In the genomic region with DNA sequence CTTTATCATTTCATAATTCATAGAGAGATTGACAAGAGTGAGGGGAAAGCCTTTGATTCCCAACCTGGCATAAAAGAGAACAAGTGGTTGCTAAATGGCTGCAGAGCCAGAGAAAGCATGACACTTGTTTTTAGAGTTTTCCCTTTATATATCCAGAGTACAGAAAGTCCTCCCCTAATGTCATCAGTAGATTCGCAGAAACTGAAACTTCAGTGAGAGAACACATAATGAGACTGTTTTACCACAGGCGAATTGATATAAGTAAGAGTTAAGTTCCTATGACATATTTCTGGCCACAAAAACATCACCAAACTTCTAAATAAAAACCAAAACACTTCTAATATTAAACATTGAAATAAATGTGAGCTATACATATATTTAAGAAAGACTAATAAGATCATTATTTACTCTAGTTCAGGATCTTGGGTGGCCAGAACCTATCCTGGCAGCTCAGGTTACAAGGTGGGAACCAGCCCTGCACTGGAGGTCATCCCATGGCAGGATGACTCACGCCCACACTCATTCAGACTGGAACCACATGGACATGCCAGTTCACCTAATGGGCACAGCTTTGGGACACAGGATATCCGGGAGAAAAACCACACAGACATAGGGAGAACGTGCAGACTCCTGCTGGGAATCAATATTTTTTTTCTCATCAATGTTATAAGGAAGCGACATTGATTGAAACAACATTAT, we compare ENCODE assay signal across 36 cellular contexts. TPM values are rescaled to one million over a fixed set of nuclear protein-coding genes. Genes with fewer than 3 reads are reported as not detected.
DNase-seq lines count a peak whose midpoint lies in the region; ATAC-seq, FAIRE-seq and TF ChIP-seq lines count a peak whose summit lies in the region.
"Had no signal": no experiment of that assay in that cellular context is flagged by ENCODE, and none has a peak within 500 bp of the region (broad histone marks: within the 10 kb centered on the region; RNA-seq: fewer than 3 reads in every experiment).

No MANE protein-coding gene starts in this region.

- TF ChIP-seq EP300 in HepG2 (IDR thresholded peaks at IDR 0.05; ENCODE audit: low read depth in 2 of 2, low read length in 2 of 2): no peak
- TF ChIP-seq EP300 in HepG2 (CRISPR knock-in tag; IDR thresholded peaks at IDR 0.05; ENCODE audit: borderline replicate concordance): no peak
- TF ChIP-seq EP300 in gastroesophageal sphincter (IDR thresholded peaks at IDR 0.05): no peak

- intact Hi-C loops in HepG2 (cut with micrococcal nuclease; ENCODE audit: unreplicated experiment): no loop called here
- intact Hi-C loops in right lobe of liver (cut with DNase I): no loop called here

- in situ Hi-C loops in HepG2 (cut with HindIII; ENCODE audit: extremely low pct_ligation_motif_present, low pct_unique_long_range_greater_than_20kb): no loop called here

- H2AFZ ChIP-seq in HepG2 (ENCODE audit: low read length): no peak overlapping the region

- TF ChIP-seq POLR2A in HepG2 (IDR thresholded peaks at IDR 0.05; ENCODE audit: insufficient read depth in 1 of 2, low read depth in 2 of 2, low read length in 2 of 2) (no peak), right lobe of liver (IDR thresholded peaks at IDR 0.05) (no peak), gastroesophageal sphincter (IDR thresholded peaks at IDR 0.05) (no peak)

- BruUV-seq in HepG2 (replicated peaks; lab: Mats Ljungman, UMichigan): no TSS peak

- ATAC-seq in HepG2 (no peak), right lobe of liver (no peak), foreskin keratinocyte (peak; percentile 19), gastroesophageal sphincter (no peak), omental fat pad (ENCODE audit: low FRiP score) (no peak), GM19023 (IDR thresholded peaks at IDR 0.05; ENCODE audit: unreplicated experiment) (no peak)
- ATAC-seq: activated CD8-positive, alpha-beta T cell treated with anti-CD3 and anti-CD28 coated beads for 36 hours; gastrocnemius medialis; naive thymus-derived CD4-positive, alpha-beta T cell; stimulated activated naive CD8-positive, alpha-beta T cell treated with anti-CD3 and anti-CD28 coated beads, Interleukin-15, Interleukin-2, amounts not matched to agents 100 U/mL and 50 U/mL, for 24 hours; T-helper 17 cell had no signal

- H3K27ac ChIP-seq in HepG2 (ENCODE audit: extremely low read length, insufficient read depth, low read length): no peak overlapping the region
- H3K27ac ChIP-seq in right lobe of liver: no peak overlapping the region
- no peak overlapping the region for H3K27ac ChIP-seq in foreskin keratinocyte
- H3K27ac ChIP-seq in gastroesophageal sphincter: no peak overlapping the region
- H3K27ac ChIP-seq: esophagus squamous epithelium, gastrocnemius medialis, testis, uterus had no signal

- H3K9me3 ChIP-seq in HepG2 (ENCODE audit: low read length) (no peaks in the 10 kb centered on the region), right lobe of liver (no peaks in the 10 kb centered on the region), gastroesophageal sphincter (peaks cover 0 to 23% (median 0%) of the 10 kb centered on the region in 3 donors)
- H3K9me3 ChIP-seq: esophagus squamous epithelium, gastrocnemius medialis, testis, uterus had no signal

- no peak overlapping the region for H3K9ac ChIP-seq in HepG2 (ENCODE audit: insufficient read depth, low read depth, low read length)

- no peaks in the 10 kb centered on the region for H3K79me2 ChIP-seq in HepG2 (ENCODE audit: insufficient read depth, low read length)

- no peak overlapping the region for H3K4me3 ChIP-seq in HepG2 (replicated peaks in 1 of 3; ENCODE audit: insufficient read depth in 1 of 3, low read depth in 2 of 3, low read length in 3 of 3)
- no peak overlapping the region for H3K4me3 ChIP-seq in right lobe of liver
- no peak overlapping the region for H3K4me3 ChIP-seq in gastroesophageal sphincter
- H3K4me3 ChIP-seq: esophagus squamous epithelium, gastrocnemius medialis, testis, uterus had no signal

- no peak for TF ChIP-seq RAD21 in HepG2 (CRISPR knock-in tag; IDR thresholded peaks at IDR 0.05)

- FAIRE-seq in HepG2 (lab: Jason Lieb, UNC): no peak
- FAIRE-seq: GM19239 had no signal

- WGBS in HepG2 (ENCODE audit: low lambda C conversion rate): 3% methylated on average over 6 of the region's 6 CpGs
- WGBS in right lobe of liver (ENCODE audit: insufficient coverage, low coverage, low lambda C conversion rate, missing lambda C conversion rate): 44% methylated on average over 6 of the region's 6 CpGs
- WGBS in gastroesophageal sphincter (ENCODE audit: low coverage in 1 of 2), 2 donors: 66 to 74% methylated on average over 5 to 6 of the region's 6 CpGs

- TF ChIP-seq CTCF in HepG2 (CRISPR knock-in tag; IDR thresholded peaks at IDR 0.05) (no peak), right lobe of liver (IDR thresholded peaks at IDR 0.05) (no peak), foreskin keratinocyte (conservative IDR thresholded peaks at IDR 0.05) (no peak), gastroesophageal sphincter (IDR thresholded peaks at IDR 0.05) (no peak), omental fat pad (IDR thresholded peaks at IDR 0.05) (no peak)

- CTCF ChIA-PET in HepG2 (lab: Yijun Ruan, JAX; ENCODE audit: low intra/inter-chr PET ratio, low total read pairs): no interaction called here

- H4K20me1 ChIP-seq in HepG2 (ENCODE audit: insufficient read depth, low read length): no peaks in the 10 kb centered on the region

- POLR2A ChIA-PET in HepG2 (lab: Yijun Ruan, JAX): no interaction called here

- H3K36me3 ChIP-seq in HepG2 (replicated peaks in 1 of 2; ENCODE audit: control insufficient read depth in 1 of 2, insufficient read depth in 2 of 2, low read length in 2 of 2): no peaks in the 10 kb centered on the region
- no peaks in the 10 kb centered on the region for H3K36me3 ChIP-seq in right lobe of liver
- H3K36me3 ChIP-seq in gastroesophageal sphincter: no peaks in the 10 kb centered on the region
- H3K36me3 ChIP-seq: esophagus squamous epithelium, gastrocnemius medialis, uterus had no signal

- H3K27me3 ChIP-seq in HepG2 (ENCODE audit: control insufficient read depth in 1 of 2, insufficient read depth in 2 of 2, low read length in 2 of 2): no peaks in the 10 kb centered on the region
- H3K27me3 ChIP-seq in right lobe of liver: no peaks in the 10 kb centered on the region
- H3K27me3 ChIP-seq in foreskin keratinocyte: no peaks in the 10 kb centered on the region
- H3K27me3 ChIP-seq in gastroesophageal sphincter: no peaks in the 10 kb centered on the region
- H3K27me3 ChIP-seq: esophagus squamous epithelium, gastrocnemius medialis, testis, uterus had no signal

- H3K4me1 ChIP-seq in HepG2 (ENCODE audit: insufficient read depth, low read length): no peaks in the 10 kb centered on the region
- H3K4me1 ChIP-seq in right lobe of liver: no peaks in the 10 kb centered on the region
- no peaks in the 10 kb centered on the region for H3K4me1 ChIP-seq in foreskin keratinocyte
- H3K4me1 ChIP-seq in gastroesophageal sphincter: no peaks in the 10 kb centered on the region
- H3K4me1 ChIP-seq: esophagus squamous epithelium, gastrocnemius medialis, testis, uterus had no signal

- DNase-seq in HepG2 (ENCODE audit: low spot score) (peak; percentile 0), right lobe of liver (no peak), RKO (ENCODE audit: low spot score) (peak; percentile 21), foreskin keratinocyte (peak in 1 of 2 donors; percentile 0), NK-92 (lab: John Stamatoyannopoulos, UW; ENCODE audit: unreplicated experiment) (no peak), omental fat pad (ENCODE audit: low spot score) (no peak)
- DNase-seq: 8988T; activated CD4-positive, alpha-beta T cell treated with anti-CD3 and anti-CD28 coated beads for 1 hour; activated CD8-positive, alpha-beta T cell treated with anti-CD3 and anti-CD28 coated beads for 36 hours; aorta; caudate nucleus; CD4-positive, alpha-beta T cell; cortex of kidney; DMS 273 treated with DMSO at 0.1 percent for 48 hours; esophagus squamous epithelium; gastrocnemius medialis; hippocampal formation; immature natural killer cell; naive thymus-derived CD4-positive, alpha-beta T cell; NCI-H1092; NCI-H187; NCI-H2171 treated with DMSO at 0.1 percent for 48 hours; NK-92 treated with Interleukin-12 subunit alpha and Interleukin-12 subunit beta, amount 100 ng/mL, for 24 hours; nucleus accumbens; stimulated activated naive CD8-positive, alpha-beta T cell treated with anti-CD3 and anti-CD28 coated beads, Interleukin-15, Interleukin-2, amounts not matched to agents 100 U/mL and 50 U/mL, for 24 hours; T-helper 17 cell; testis; uterus had no signal

- no peak overlapping the region for H3K4me2 ChIP-seq in HepG2 (ENCODE audit: low read depth, low read length)

TF ChIP-seq in HepG2, 621 proteins besides CTCF, POLR2A, EP300 and RAD21 (continues in another document):
- TF ChIP-seq GATA4 (IDR thresholded peaks at IDR 0.05; ENCODE audit: borderline replicate concordance, low read depth): no peak
- no peak for TF ChIP-seq ZNF850 (CRISPR knock-in tag; conservative IDR thresholded peaks at IDR 0.05)

RNA-seq across cellular contexts. Expression of gene NWD2, which starts 35.5 kb away (rescaled TPM):
- total RNA-seq in HepG2 (2016; rRNA removed; fragmentation: Illumina TruSeq; extraction: Trizol) (not detected in 2 replicates), right lobe of liver (under 1 TPM in 1 of 6 experiments, not detected in 5; 0.05 TPM), foreskin keratinocyte (not detected in 2 replicates), gastroesophageal sphincter (under 1 TPM in 3 of 4 donors, not detected in 1; 0.12 to 0.67 (median 0.15) TPM), omental fat pad (10 to 100 TPM in 2 of 4 donors, 1 to 10 TPM in 2; 2.0 to 21.2 (median 11.4) TPM)
- not detected in 2 replicates for total RNA-seq in HepG2 (2016; cell fraction: cytosol; rRNA removed; fragmentation: Illumina TruSeq; extraction: Trizol; ENCODE audit: low read depth)
- total RNA-seq in HepG2 (2016; cell fraction: insoluble cytoplasmic fraction; rRNA removed; fragmentation: Illumina TruSeq; extraction: Trizol): not detected in 2 replicates
- not detected in 2 replicates for total RNA-seq in HepG2 (2016; cell fraction: membrane; rRNA removed; fragmentation: Illumina TruSeq; extraction: Trizol)
- total RNA-seq in HepG2 (2016; cell fraction: nucleus; rRNA removed; fragmentation: Illumina TruSeq; extraction: Trizol): not detected in 2 replicates
- polyA plus RNA-seq in HepG2 (2011; rRNA removed) (not detected in 2 replicates), foreskin keratinocyte (not detected in 2 replicates)
- not detected in 2 replicates for polyA plus RNA-seq in HepG2 (2011; cell fraction: cytosol; rRNA removed)
- not detected in 2 replicates for polyA plus RNA-seq in HepG2 (2011; cell fraction: nucleus; rRNA removed)
- polyA plus RNA-seq in HepG2 (2012): not detected in 2 replicates
- not detected in 2 replicates for polyA plus RNA-seq in HepG2 (2016; cell fraction: cytosol; fragmentation: Illumina TruSeq; extraction: Trizol; ENCODE audit: low read depth)
- polyA plus RNA-seq in HepG2 (2016; cell fraction: insoluble cytoplasmic fraction; fragmentation: Illumina TruSeq; extraction: Trizol; ENCODE audit: low read depth): not detected in 2 replicates
- polyA plus RNA-seq in HepG2 (2016; cell fraction: membrane; fragmentation: Illumina TruSeq; extraction: Trizol; ENCODE audit: low read depth): not detected in 2 replicates
- polyA plus RNA-seq in HepG2 (2016; cell fraction: nucleus; fragmentation: Illumina TruSeq; extraction: Trizol; ENCODE audit: insufficient read depth, low read depth): not detected in 2 replicates
- polyA minus RNA-seq in HepG2 (2011; rRNA and poly(A)+ RNA removed; ENCODE audit: low replicate concordance): not detected in 2 replicates
- not detected in 2 replicates for polyA minus RNA-seq in HepG2 (2011; cell fraction: cytosol; rRNA and poly(A)+ RNA removed)
- not detected in 2 replicates for polyA minus RNA-seq in HepG2 (2011; cell fraction: nucleus; rRNA and poly(A)+ RNA removed)
- total RNA-seq: activated CD8-positive, alpha-beta T cell treated with anti-CD3 and anti-CD28 coated beads for 36 hours; activated T-helper 2 cell treated with anti-CD3 and anti-CD28 coated beads, Interferon-gamma antibody, Interleukin-2, Interleukin-4, amounts not matched to agents 10 μg/mL and 5 μg/mL and 100 μg/mL, durations not matched to agents 14 hours and 24 hours and 36 hours; aorta; CD4-positive, alpha-beta T cell; gastrocnemius medialis; naive thymus-derived CD4-positive, alpha-beta T cell; RPMI7951; skeletal muscle tissue; T-helper 17 cell had no signal
- polyA plus RNA-seq: IgD-negative memory B cell; immature natural killer cell; liver; naive thymus-derived CD4-positive, alpha-beta T cell had no signal

Comparison
In these comparisons a context has a peak if more than half of its experiments do, and no peak if none do; other contexts are left out.
1. DNase-seq: peak in HepG2 (single experiment) and RKO (single experiment); none in right lobe of liver (0 of 3), NK-92 (single experiment) and omental fat pad (single experiment).